ENCODE assay signal across 8 cellular contexts in the genomic region with DNA sequence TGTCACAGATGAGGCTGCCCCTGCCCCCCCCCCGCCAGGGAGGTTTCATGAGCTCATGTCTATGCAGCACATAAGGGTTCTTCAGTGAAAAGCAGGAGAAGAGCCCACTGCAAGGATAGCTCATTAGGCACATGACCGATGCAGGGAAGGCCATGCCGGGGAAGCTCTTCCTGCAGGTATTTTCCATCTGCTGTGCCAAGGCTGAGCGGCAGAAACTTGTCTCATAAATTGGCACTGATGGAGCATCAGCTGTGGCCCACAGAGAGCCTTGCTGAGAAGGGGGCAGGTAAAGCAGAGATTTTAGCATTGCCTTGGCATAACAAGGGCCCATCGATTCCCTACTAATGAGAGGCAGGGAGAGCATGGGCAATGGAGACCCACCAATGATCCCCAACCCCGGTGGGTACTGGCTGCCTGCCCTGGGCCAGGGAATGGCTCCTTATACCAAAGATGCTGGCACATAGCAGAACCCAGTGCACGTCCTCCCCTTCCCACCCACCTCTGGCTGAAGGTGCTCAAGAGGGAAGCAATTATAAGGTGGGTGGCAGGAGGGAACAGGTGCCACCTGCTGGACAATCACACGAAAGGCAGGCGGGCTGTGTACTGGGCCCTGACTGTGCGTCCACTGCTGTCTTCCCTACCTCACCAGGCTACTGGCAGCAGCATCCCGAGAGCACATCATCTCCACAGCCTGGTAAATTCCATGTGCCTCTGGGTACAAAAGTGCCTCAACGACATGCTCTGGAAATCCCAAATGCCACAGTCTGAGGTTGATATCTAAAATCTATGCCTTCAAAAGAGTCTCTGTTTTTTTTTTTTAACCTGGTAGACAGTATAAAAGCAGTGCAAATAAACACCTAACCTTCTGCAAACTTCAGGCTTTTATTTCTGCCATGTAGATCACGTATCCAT. TPM values are rescaled to one million over a fixed set of nuclear protein-coding genes. Genes with fewer than 3 reads are reported as not detected.
DNase-seq lines count a peak whose midpoint lies in the region; ATAC-seq, FAIRE-seq and TF ChIP-seq lines count a peak whose summit lies in the region.

No MANE protein-coding gene starts in this region.

- TF ChIP-seq CTCF in AG10803 (conservative IDR thresholded peaks at IDR 0.05; ENCODE audit: low read length) = peak; percentile 84

- FAIRE-seq in frontal cortex (lab: Jason Lieb, UNC) = no peak

- no peak overlapping the region for H3K4me3 ChIP-seq in AG10803 (ENCODE audit: low read length)

- peak; percentile 36 for DNase-seq in AG10803 (ENCODE audit: low read depth)
- DNase-seq in NCI-H1092 (lab: John Stamatoyannopoulos, UW) = peak; percentile 16
- DNase-seq in SKM-1 (lab: John Stamatoyannopoulos, UW; ENCODE audit: unreplicated experiment) = peak; percentile 47
- peak; percentile 69 to 70 for DNase-seq in dermis microvascular lymphatic vessel endothelial cell (ENCODE audit: low read depth in 2 of 2)
- DNase-seq in myocyte (ENCODE audit: low read depth) = peak; percentile 48
- DNase-seq in frontal cortex (ENCODE audit: low spot score in 2 of 2) = no peak

- ATAC-seq in GM18508 (IDR thresholded peaks at IDR 0.05; ENCODE audit: insufficient read depth, unreplicated experiment) (peak; percentile 79), HG02763 (IDR thresholded peaks at IDR 0.05; ENCODE audit: unreplicated experiment) (peak; percentile 96)

RNA-seq across cellular contexts. Expression of a gene that starts 41.4 kb away (rescaled TPM):
- total RNA-seq in dermis microvascular lymphatic vessel endothelial cell (7.7 and 7.8 TPM in 2 replicates), myocyte (60.7 and 75.7 TPM in 2 replicates), frontal cortex (under 0.01 TPM)
- polyA plus RNA-seq in myocyte (2012) = 81.7 TPM

Comparison
In these comparisons a context has a peak if more than half of its experiments do, and no peak if none do; other contexts are left out.
1. DNase-seq: peak in AG10803 (single experiment), NCI-H1092 (single experiment), SKM-1 (single experiment), dermis microvascular lymphatic vessel endothelial cell (2 of 2) and myocyte (single experiment); none in frontal cortex (0 of 2).